ENCODE assay signal across 8 cellular contexts in genomic region chr3:184017672-184018423, GRCh38. TPM values are rescaled to one million over a fixed set of nuclear protein-coding genes. Genes with fewer than 3 reads are reported as not detected.
DNase-seq lines count a peak whose midpoint lies in the region; ATAC-seq and TF ChIP-seq lines count a peak whose summit lies in the region.

ABCC5 (minus strand) TSS chr3:184017884; CDS start chr3:184014392, 3,492 bp downstream.

- H2AFZ ChIP-seq in H9 (ENCODE audit: low read length) (no peak within 1 kb of the TSS), neuron (ENCODE audit: low read depth, low read length) (peak within 1 kb of the TSS; percentile 91)

- H3K4me2 ChIP-seq in H9 (ENCODE audit: insufficient read depth, insufficient read length, low read length) = peak within 1 kb of the TSS; percentile 85

- H2BK120ac ChIP-seq in H9 (ENCODE audit: low read depth, low read length, poor library complexity, severe bottlenecking) = no peak within 1 kb of the TSS

- no peak within 1 kb of the TSS for H3T11ph ChIP-seq in H9 (ENCODE audit: low read length)

- no peak within 1 kb of the TSS for H2BK20ac ChIP-seq in H9 (ENCODE audit: low read depth, low read length, poor library complexity, severe bottlenecking)

- H3K23me2 ChIP-seq in H9 (ENCODE audit: insufficient read length, low read depth, low read length, poor library complexity, severe bottlenecking) = peaks cover 4% of the 10 kb centered on the region

- peaks cover 6 to 10% (median 10%) of the 10 kb centered on the region in 3 experiments; a peak in 6 of 7 replicates for H3K36me3 Mint-ChIP-seq in H9 (ENCODE audit: insufficient read depth in 1 of 3, low read depth in 3 of 3)

- H3K9ac ChIP-seq in ES-I3 (ENCODE audit: low read depth, low read length) = peak within 1 kb of the TSS; percentile 97
- H3K9ac ChIP-seq in H9 (ENCODE audit: extremely low read depth, insufficient read length, low read length) = peak within 1 kb of the TSS; percentile 86
- H3K9ac ChIP-seq in subcutaneous abdominal adipose tissue (ENCODE audit: low read length in 5 of 5) = peak within 1 kb of the TSS; percentile 59 to 91 (median 77)

- no peaks in the 10 kb centered on the region for H4K20me1 ChIP-seq in H9 (ENCODE audit: control insufficient read depth, insufficient read depth, insufficient read length)

- no peaks in the 10 kb centered on the region for H3K79me1 ChIP-seq in H9 (ENCODE audit: insufficient read depth, low read depth, low read length, poor library complexity, severe bottlenecking)

- H4K5ac ChIP-seq in H9 (ENCODE audit: insufficient read length, low read depth, low read length) = no peak within 1 kb of the TSS

- no CpG with 5 or more reads among the region's 55 CpGs for WGBS in H9 (ENCODE audit: extremely low coverage, insufficient read length, low lambda C conversion rate)

- H3K27ac ChIP-seq in H9 (ENCODE audit: insufficient read length, low read depth, low read length) (no peak within 1 kb of the TSS), foreskin keratinocyte (no peak within 1 kb of the TSS), subcutaneous abdominal adipose tissue (ENCODE audit: low read depth, low read length) (peak within 1 kb of the TSS; percentile 79)

- peak within 1 kb of the TSS; percentile 89 to 98 (median 96) for H3K27ac Mint-ChIP-seq in H9

- peak; percentile 96 for DNase-seq in H9
- peak; percentile 94 for DNase-seq in M059J (ENCODE audit: low read depth)
- DNase-seq in SIG-M5 (lab: John Stamatoyannopoulos, UW) = peak; percentile 29
- peak; percentile 71 for DNase-seq in activated gamma-delta T cell (lab: John Stamatoyannopoulos, UW)
- DNase-seq in foreskin keratinocyte = peak; percentile 69 to 84

- H3K4ac ChIP-seq in H9 (ENCODE audit: low read depth, low read length) = no peak within 1 kb of the TSS

- peak within 1 kb of the TSS; percentile 95 for H3K4me3 ChIP-seq in neuron (ENCODE audit: low read length)
- peak within 1 kb of the TSS; percentile 87 to 100 (median 97) for H3K4me3 ChIP-seq in subcutaneous abdominal adipose tissue (ENCODE audit: low read depth in 1 of 5, low read length in 5 of 5)

- no peak within 1 kb of the TSS for H2BK5ac ChIP-seq in H9 (ENCODE audit: insufficient read length, low read length)

- peaks cover 24 to 25% of the 10 kb centered on the region in 2 experiments for H3K4me1 Mint-ChIP-seq in H9

- peaks cover 3% of the 10 kb centered on the region; the same call in 1 of the 2 replicates for H3K27me3 Mint-ChIP-seq in H9 (ENCODE audit: low read depth)

- H4K91ac ChIP-seq in H9 (ENCODE audit: insufficient read length, low read depth, low read length) = no peak within 1 kb of the TSS

- peaks cover 7% of the 10 kb centered on the region; the same call in 1 of the 2 replicates for H3K79me2 ChIP-seq in H9 (ENCODE audit: insufficient read depth, low read length)

- no peak within 1 kb of the TSS for H2BK12ac ChIP-seq in H9 (ENCODE audit: insufficient read length, low read depth, low read length)

- H4K8ac ChIP-seq in H9 (replicated peaks; ENCODE audit: insufficient read length, low read depth, low read length) = no peak within 1 kb of the TSS

- H2AK5ac ChIP-seq in H9 (ENCODE audit: insufficient read length, low read length) = no peak within 1 kb of the TSS

- peak within 1 kb of the TSS; percentile 97 to 99 for H3K4me3 Mint-ChIP-seq in H9

- H2BK15ac ChIP-seq in H9 (ENCODE audit: low read depth, low read length) = no peak within 1 kb of the TSS

- no peak within 1 kb of the TSS for H3K23ac ChIP-seq in H9 (ENCODE audit: insufficient read length, low read depth, low read length)

- H3K36me3 ChIP-seq in ES-I3 (ENCODE audit: insufficient read depth, low read length) = no peaks in the 10 kb centered on the region
- H3K36me3 ChIP-seq in neuron (ENCODE audit: insufficient read depth, low read length) = peaks cover 5% of the 10 kb centered on the region
- H3K36me3 ChIP-seq in subcutaneous abdominal adipose tissue (ENCODE audit: control insufficient read depth in 5 of 5, insufficient read depth in 5 of 5, low read length in 5 of 5) = peaks cover under 1 to 8% (median 3%) of the 10 kb centered on the region in 5 donors

- TF ChIP-seq CTCF in H9 (conservative IDR thresholded peaks at IDR 0.05) (peak; percentile 35; the same call in 2 of the 3 replicates), foreskin keratinocyte (conservative IDR thresholded peaks at IDR 0.05) (no peak)

- H3K4me1 ChIP-seq in ES-I3 (ENCODE audit: insufficient read depth, low read length) (peaks cover 6% of the 10 kb centered on the region), H9 (ENCODE audit: insufficient read depth, low read length) (peaks cover 5% of the 10 kb centered on the region; the same call in 1 of the 2 replicates), foreskin keratinocyte (peaks cover 8% of the 10 kb centered on the region), neuron (ENCODE audit: insufficient read depth, low read length) (peaks cover 16% of the 10 kb centered on the region), subcutaneous abdominal adipose tissue (ENCODE audit: control insufficient read depth in 5 of 5, insufficient read depth in 5 of 5, low read length in 5 of 5) (peaks cover 8 to 24% (median 17%) of the 10 kb centered on the region in 5 donors)

- H3K56ac ChIP-seq in H9 (ENCODE audit: insufficient read length, low read depth, low read length) = no peak within 1 kb of the TSS

- no peaks in the 10 kb centered on the region; a peak in 1 of 5 replicates for H3K9me3 Mint-ChIP-seq in H9

- peak; percentile 98 for ATAC-seq in foreskin keratinocyte

- peak within 1 kb of the TSS; percentile 84 for H3K18ac ChIP-seq in H9 (ENCODE audit: insufficient read length, low read depth, low read length)

- H3K9me3 ChIP-seq in ES-I3 (ENCODE audit: control insufficient read depth, insufficient read depth, low read length) (no peaks in the 10 kb centered on the region), H9 (ENCODE audit: control insufficient read depth, low read depth, low read length) (no peaks in the 10 kb centered on the region), neuron (ENCODE audit: low read length) (no peaks in the 10 kb centered on the region), subcutaneous abdominal adipose tissue (ENCODE audit: control insufficient read depth in 5 of 5, low read length in 5 of 5) (no peaks in the 10 kb centered on the region)

- no peaks in the 10 kb centered on the region for H3K27me3 ChIP-seq in H9 (ENCODE audit: insufficient read depth, low read length)
- H3K27me3 ChIP-seq in foreskin keratinocyte = no peaks in the 10 kb centered on the region
- H3K27me3 ChIP-seq in neuron (ENCODE audit: insufficient read depth, low read length) = no peaks in the 10 kb centered on the region
- H3K27me3 ChIP-seq in subcutaneous abdominal adipose tissue (ENCODE audit: control insufficient read depth in 5 of 5, insufficient read depth in 4 of 5, low read length in 5 of 5) = no peaks in the 10 kb centered on the region

- H3K14ac ChIP-seq in H9 (ENCODE audit: insufficient read depth, low read length) = peak within 1 kb of the TSS; percentile 82

RNA-seq across cellular contexts. Expression of gene ABCC5, which starts in this region (rescaled TPM):
- 32.5 and 37.6 TPM in 2 replicates for total RNA-seq in H9 (2021)
- 6.7 and 11.6 TPM in 2 replicates for total RNA-seq in M059J (2014; rRNA removed; shearing (Covaris generic))
- total RNA-seq in foreskin keratinocyte = 15.2 and 15.5 TPM in 2 replicates
- 6.4 and 7.4 TPM in 2 replicates for polyA plus RNA-seq in foreskin keratinocyte

Comparison
In these comparisons a context has a peak if more than half of its experiments do, and no peak if none do; other contexts are left out.
1. DNase-seq: peak in every context shown above with its lines; median percentile 96 in H9; 94 in M059J; 76 in foreskin keratinocyte; 71 in activated gamma-delta T cell; 29 in SIG-M5.